In the genomic region with DNA sequence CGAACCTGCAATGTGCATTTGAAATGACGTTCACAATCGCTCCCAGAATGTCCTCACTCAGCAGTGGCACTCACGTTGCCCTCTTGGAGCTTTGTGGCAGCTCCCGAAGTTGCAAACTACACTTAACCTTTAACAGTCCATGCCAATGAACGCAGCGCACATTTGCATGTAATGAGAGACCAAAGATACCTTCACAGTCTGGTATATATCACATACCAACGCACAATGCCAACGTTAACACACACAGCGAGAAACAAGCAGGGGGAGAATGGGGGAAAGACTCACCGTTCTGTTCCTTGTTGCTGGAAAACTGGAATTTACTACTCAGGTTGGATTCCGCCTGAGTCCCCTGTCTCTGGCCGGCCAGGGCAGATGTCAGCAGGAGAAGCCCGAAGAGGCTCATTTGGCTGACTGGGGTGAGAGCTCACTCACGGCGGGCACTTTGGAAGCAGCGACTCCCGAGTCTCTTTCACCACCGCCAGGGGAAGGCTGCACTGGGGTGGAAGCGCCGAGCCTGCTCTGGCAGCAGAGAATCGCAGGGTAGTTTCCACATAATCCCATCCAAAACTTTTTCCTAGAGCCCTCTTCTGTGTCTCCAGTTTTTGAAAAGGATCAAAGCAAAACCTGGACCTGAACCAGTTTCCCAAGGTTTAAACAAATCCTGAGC, we compare ENCODE assay signal across 8 cellular contexts. TPM values are rescaled to one million over a fixed set of nuclear protein-coding genes. Genes with fewer than 3 reads are reported as not detected.
A peak's percentile ranks its signal among the peaks of the same experiment; 100 is the strongest.
DNase-seq lines count a peak whose midpoint lies in the region; TF ChIP-seq lines count a peak whose summit lies in the region.

No MANE protein-coding gene starts in this region.

- no peaks in the 10 kb centered on the region for H3K36me3 ChIP-seq in HEK293 (ENCODE audit: control insufficient read depth in 2 of 2, insufficient read depth in 1 of 2, low read length in 2 of 2)
- peaks cover 4% of the 10 kb centered on the region; the same call in 1 of the 2 replicates for H3K36me3 ChIP-seq in SJSA1
- H3K36me3 ChIP-seq in endocrine pancreas (ENCODE audit: control insufficient read depth, insufficient read depth, low read length): no peaks in the 10 kb centered on the region
- H3K36me3 ChIP-seq in stomach: no peaks in the 10 kb centered on the region

- H3K4me1 ChIP-seq in HEK293 (ENCODE audit: control insufficient read depth, insufficient read depth, low read length): peaks cover 10% of the 10 kb centered on the region
- peaks cover 50% of the 10 kb centered on the region for H3K4me1 ChIP-seq in SJSA1 (replicated peaks)
- no peaks in the 10 kb centered on the region for H3K4me1 ChIP-seq in endocrine pancreas (ENCODE audit: control insufficient read depth, insufficient read depth, low read length)
- H3K4me1 ChIP-seq in stomach: peaks cover 15 to 50% (median 34%) of the 10 kb centered on the region in 4 donors

- peak; percentile 73 for DNase-seq in AG10803 (ENCODE audit: low read depth)
- DNase-seq in SJSA1 (ENCODE audit: low read depth in 1 of 2, low spot score in 2 of 2): peak; percentile 76 to 79
- peak; percentile 47 to 94 for DNase-seq in lower leg skin (ENCODE audit: low spot score in 2 of 2)
- DNase-seq in stomach: peak; percentile 64
- no peak for DNase-seq in stimulated activated CD8-positive, alpha-beta memory T cell treated with anti-CD3 and anti-CD28 coated beads, Interleukin-4, amount 100 ng/mL, for 48 hours
- no peak for DNase-seq in central memory CD4-positive, alpha-beta T cell

- peak overlapping the region; percentile 47 for H3K9ac ChIP-seq in endocrine pancreas (ENCODE audit: control insufficient read depth, insufficient read depth, low read length)

- TF ChIP-seq POLR2A in lower leg skin (IDR thresholded peaks at IDR 0.05): no peak
- TF ChIP-seq POLR2A in stomach (IDR thresholded peaks at IDR 0.05): no peak

- H3K27ac ChIP-seq in HEK293 (ENCODE audit: extremely low read depth, low read depth, low read length): peak overlapping the region; percentile 95
- peak overlapping the region; percentile 37 for H3K27ac ChIP-seq in SJSA1
- peak overlapping the region; percentile 89 to 97 (median 95) for H3K27ac ChIP-seq in stomach

- H3K4me3 ChIP-seq in AG10803 (ENCODE audit: low read length) (peak overlapping the region; percentile 91), HEK293 (ENCODE audit: low read depth, low read length) (peak overlapping the region; percentile 81), SJSA1 (peak overlapping the region; percentile 70), endocrine pancreas (ENCODE audit: control insufficient read depth, insufficient read depth, low read length) (peak overlapping the region; percentile 68), lower leg skin (ENCODE audit: low read depth, poor library complexity, severe bottlenecking) (peak overlapping the region; percentile 66), stomach (peak overlapping the region; percentile 62 to 75 (median 72))

- intact Hi-C loops in lower leg skin (cut with DNase I; ENCODE audit: low total_unique reads): no loop called here
- intact Hi-C loops in stomach (cut with DNase I; ENCODE audit: low total_unique reads): no loop called here

- TF ChIP-seq CTCF in AG10803 (conservative IDR thresholded peaks at IDR 0.05; ENCODE audit: low read length): peak; percentile 69
- TF ChIP-seq CTCF in HEK293 (tag by site-specific recombination; IDR thresholded peaks at IDR 0.05): peak; percentile 53; the same call in 1 of the 2 replicates
- TF ChIP-seq CTCF in lower leg skin (IDR thresholded peaks at IDR 0.05): peak in 1 of 3 donors; percentile 25
- TF ChIP-seq CTCF in stomach (IDR thresholded peaks at IDR 0.05): peak in 5 of 7 experiments; percentile 25 to 41 (median 35)

- H3K9me3 ChIP-seq in HEK293 (ENCODE audit: control insufficient read depth, insufficient read depth, low read depth, low read length): no peaks in the 10 kb centered on the region
- no peaks in the 10 kb centered on the region for H3K9me3 ChIP-seq in SJSA1 (replicated peaks)
- H3K9me3 ChIP-seq in endocrine pancreas (ENCODE audit: control insufficient read depth, low read length): no peaks in the 10 kb centered on the region
- no peaks in the 10 kb centered on the region for H3K9me3 ChIP-seq in stomach

- POLR2A ChIA-PET in HEK293 (lab: Yijun Ruan, JAX): interaction anchor here (1.6 kb wide), 1 partner anchor 496 kb away, joined by 4 read pairs; no protein-coding TSS in a partner anchor

- no peaks in the 10 kb centered on the region for H3K27me3 ChIP-seq in SJSA1 (replicated peaks)
- no peaks in the 10 kb centered on the region for H3K27me3 ChIP-seq in endocrine pancreas (ENCODE audit: control insufficient read depth, insufficient read depth, low read length)
- H3K27me3 ChIP-seq in stomach: no peaks in the 10 kb centered on the region

- CTCF ChIA-PET in HEK293 (lab: Yijun Ruan, JAX): interaction anchor here (0.6 to 2.1 kb wide), 6 partner anchors 12 to 833 kb away, joined by 3 to 8 read pairs (median 4); no protein-coding TSS in a partner anchor

- TF ChIP-seq EP300 in stomach (IDR thresholded peaks at IDR 0.05): no peak

- WGBS in lower leg skin, 2 donors: 0 to 2% methylated on average over 22 of the region's 22 CpGs
- 1 to 3% (median 2%) methylated on average over 17 to 22 of the region's 22 CpGs for WGBS in stomach, 5 donors

TF ChIP-seq in HEK293, 187 proteins besides CTCF, POLR2A, EP300 and RAD21 (continues in another document):
- TF ChIP-seq ZNF544 (tag by site-specific recombination; IDR thresholded peaks at IDR 0.05) (no peak), ZNF629 (tag by site-specific recombination; IDR thresholded peaks at IDR 0.05) (no peak), KLF9 (tag by site-specific recombination; IDR thresholded peaks at IDR 0.05; ENCODE audit: low read depth) (no peak), ZBTB10 (tag by site-specific recombination; IDR thresholded peaks at IDR 0.05) (no peak), ZNF600 (tag by site-specific recombination; IDR thresholded peaks at IDR 0.05) (peak; percentile 69)
- TF ChIP-seq, protein P1, sequence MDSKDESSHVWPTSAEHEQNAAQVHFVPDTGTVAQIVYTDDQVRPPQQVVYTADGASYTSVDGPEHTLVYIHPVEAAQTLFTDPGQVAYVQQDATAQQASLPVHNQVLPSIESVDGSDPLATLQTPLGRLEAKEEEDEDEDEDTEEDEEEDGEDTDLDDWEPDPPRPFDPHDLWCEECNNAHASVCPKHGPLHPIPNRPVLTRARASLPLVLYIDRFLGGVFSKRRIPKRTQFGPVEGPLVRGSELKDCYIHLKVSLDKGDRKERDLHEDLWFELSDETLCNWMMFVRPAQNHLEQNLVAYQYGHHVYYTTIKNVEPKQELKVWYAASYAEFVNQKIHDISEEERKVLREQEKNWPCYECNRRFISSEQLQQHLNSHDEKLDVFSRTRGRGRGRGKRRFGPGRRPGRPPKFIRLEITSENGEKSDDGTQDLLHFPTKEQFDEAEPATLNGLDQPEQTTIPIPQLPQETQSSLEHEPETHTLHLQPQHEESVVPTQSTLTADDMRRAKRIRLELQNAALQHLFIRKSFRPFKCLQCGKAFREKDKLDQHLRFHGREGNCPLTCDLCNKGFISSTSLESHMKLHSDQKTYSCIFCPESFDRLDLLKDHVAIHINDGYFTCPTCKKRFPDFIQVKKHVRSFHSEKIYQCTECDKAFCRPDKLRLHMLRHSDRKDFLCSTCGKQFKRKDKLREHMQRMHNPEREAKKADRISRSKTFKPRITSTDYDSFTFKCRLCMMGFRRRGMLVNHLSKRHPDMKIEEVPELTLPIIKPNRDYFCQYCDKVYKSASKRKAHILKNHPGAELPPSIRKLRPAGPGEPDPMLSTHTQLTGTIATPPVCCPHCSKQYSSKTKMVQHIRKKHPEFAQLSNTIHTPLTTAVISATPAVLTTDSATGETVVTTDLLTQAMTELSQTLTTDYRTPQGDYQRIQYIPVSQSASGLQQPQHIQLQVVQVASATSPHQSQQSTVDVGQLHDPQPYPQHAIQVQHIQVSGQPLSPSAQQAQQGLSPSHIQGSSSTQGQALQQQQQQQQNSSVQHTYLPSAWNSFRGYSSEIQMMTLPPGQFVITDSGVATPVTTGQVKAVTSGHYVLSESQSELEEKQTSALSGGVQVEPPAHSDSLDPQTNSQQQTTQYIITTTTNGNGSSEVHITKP (tag by site-specific recombination; IDR thresholded peaks at IDR 0.05): no peak

RNA-seq across cellular contexts. Expression of gene PDGFC, which starts 1.0 kb away (rescaled TPM):
- 63.0 and 73.1 TPM in 2 replicates for total RNA-seq in SJSA1 (2014; rRNA removed; shearing (Covaris generic))
- 10 to 100 TPM; 18.9 to 24.4 (median 21.0) TPM for total RNA-seq in lower leg skin
- total RNA-seq in stomach: 10 to 100 TPM in 4 of 5 donors, 1 to 10 TPM in 1; 5.5 to 39.8 (median 14.7) TPM
- 10 to 100 TPM in 1 of 3 donors, 1 to 10 TPM in 2; 4.9 to 10.8 (median 5.1) TPM for polyA plus RNA-seq in stomach

Comparison
In these comparisons a context has a peak if more than half of its experiments do, and no peak if none do; other contexts are left out.
1. DNase-seq: peak in AG10803 (single experiment), SJSA1 (2 of 2), lower leg skin (2 of 2) and stomach (single experiment); none in stimulated activated CD8-positive, alpha-beta memory T cell treated with anti-CD3 and anti-CD28 coated beads, Interleukin-4, amount 100 ng/mL, for 48 hours (single experiment) and central memory CD4-positive, alpha-beta T cell (single experiment).
2. H3K27ac ChIP-seq: peak in every context shown above with its lines; median percentile 95 in HEK293; 95 in stomach; 37 in SJSA1.
3. Peak in every context shown above with its lines, with median percentiles within 50 percentile points of each other: H3K4me3 ChIP-seq.